In genomic region chrX:121479406-121479805, GRCh38 we compare ENCODE assay signal across 1 cellular context.
TF ChIP-seq lines count a peak whose summit lies in the region.

No MANE protein-coding gene starts in this region.

TF ChIP-seq in GM23338, 12 proteins besides CTCF, POLR2A, EP300 and RAD21 (continued from another document):
- TF ChIP-seq ZNF462 (CRISPR knock-in tag; IDR thresholded peaks at IDR 0.05) (no peak), ZNF114 (CRISPR knock-in tag; IDR thresholded peaks at IDR 0.05) (no peak), CREB1 (CRISPR knock-in tag; IDR thresholded peaks at IDR 0.05; ENCODE audit: low read depth) (no peak), POLR2AphosphoS5 (IDR thresholded peaks at IDR 0.05; ENCODE audit: low read depth) (no peak), NANOG (IDR thresholded peaks at IDR 0.05; ENCODE audit: borderline replicate concordance) (no peak), STAT1 (IDR thresholded peaks at IDR 0.05; ENCODE audit: unreplicated experiment) (no peak), REST (IDR thresholded peaks at IDR 0.05; ENCODE audit: unreplicated experiment) (no peak), JUNB (IDR thresholded peaks at IDR 0.05; ENCODE audit: unreplicated experiment) (no peak)
